In the genomic region with DNA sequence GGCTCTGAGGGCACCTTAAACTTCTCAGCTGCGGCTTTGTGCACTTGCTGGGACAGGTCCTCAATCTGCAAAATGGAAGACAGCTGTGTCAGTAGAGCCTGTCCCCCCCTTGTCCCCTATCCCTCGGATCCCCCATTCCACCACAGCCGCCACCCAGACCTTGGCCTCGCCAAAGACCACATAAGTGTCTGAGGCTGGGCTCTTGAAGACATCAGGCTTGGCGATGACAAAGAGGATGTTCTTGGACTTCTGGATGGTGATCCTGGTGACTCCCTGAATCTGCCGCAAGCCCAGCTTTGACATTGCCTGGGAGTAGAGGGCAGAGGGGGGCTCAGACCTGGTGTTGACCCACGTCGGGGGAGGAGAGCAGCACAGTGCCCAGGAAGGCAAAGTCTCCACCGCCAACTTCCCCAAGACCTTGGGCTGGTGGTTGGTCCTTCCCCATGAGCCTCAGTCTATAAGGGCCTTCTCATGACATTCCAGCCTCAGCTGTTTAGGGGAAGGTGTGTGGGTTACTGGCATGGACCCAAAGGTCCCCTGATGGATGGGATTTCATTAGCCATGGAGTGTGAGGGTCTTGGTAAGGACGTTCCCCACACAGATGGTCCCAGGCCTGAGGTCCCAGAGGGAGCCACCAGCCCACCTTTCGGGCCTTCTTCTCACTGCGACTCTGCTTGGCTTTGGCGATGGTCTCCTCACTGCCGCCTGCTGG, we compare ENCODE assay signal across 18 cellular contexts. TPM values are rescaled to one million over a fixed set of nuclear protein-coding genes. Genes with fewer than 3 reads are reported as not detected.
DNase-seq lines count a peak whose midpoint lies in the region; ATAC-seq and TF ChIP-seq lines count a peak whose summit lies in the region.
"Had no signal": no experiment of that assay in that cellular context is flagged by ENCODE, and none has a peak within 500 bp of the region (broad histone marks: within the 10 kb centered on the region; RNA-seq: fewer than 3 reads in every experiment).

No MANE protein-coding gene starts in this region.

- WGBS in stomach, 5 donors, result 84 to 89% (median 86%) methylated on average over 10 to 14 of the region's 14 CpGs; no CpG with 5 or more reads in 1 of the 5 donors

- no peaks in the 10 kb centered on the region for H3K4me1 Mint-ChIP-seq in stimulated activated naive CD8-positive, alpha-beta T cell treated with anti-CD3 and anti-CD28 coated beads, Interleukin-15, amount 100 ng/mL, for 72 hours
- peaks cover 18% of the 10 kb centered on the region for H3K4me1 Mint-ChIP-seq in T-helper 17 cell

- H3K4me3 ChIP-seq in stomach, result no peak overlapping the region
- H3K4me3 ChIP-seq: esophagus muscularis mucosa, left ventricle myocardium inferior, right atrium auricular region had no signal

- no peak overlapping the region for H3K4me3 Mint-ChIP-seq in stimulated activated naive CD8-positive, alpha-beta T cell treated with anti-CD3 and anti-CD28 coated beads, Interleukin-15, amount 100 ng/mL, for 72 hours
- no peak overlapping the region for H3K4me3 Mint-ChIP-seq in T-helper 17 cell

- H3K9me3 Mint-ChIP-seq in stimulated activated naive CD8-positive, alpha-beta T cell treated with anti-CD3 and anti-CD28 coated beads, Interleukin-15, amount 100 ng/mL, for 72 hours, result no peaks in the 10 kb centered on the region
- H3K9me3 Mint-ChIP-seq: activated naive CD4-positive, alpha-beta T cell treated with anti-CD3 and anti-CD28 coated beads, Interleukin-2, amount 50 U/mL, for 72 hours had no signal

- DNase-seq in stimulated activated naive CD8-positive, alpha-beta T cell treated with anti-CD3 and anti-CD28 coated beads, Interleukin-15, amount 100 ng/mL, for 72 hours, result peak in 1 of 2 donors; percentile 14
- no peak for DNase-seq in stimulated activated naive CD8-positive, alpha-beta T cell treated with anti-CD3 and anti-CD28 coated beads, Interleukin-15, Interleukin-2, amounts not matched to agents 100 U/mL and 50 U/mL, for 24 hours
- DNase-seq in T-helper 17 cell (no peak), mesenteric fat pad (ENCODE audit: low spot score) (peak; percentile 69), LoVo (ENCODE audit: low spot score) (no peak), stomach (no peak)
- DNase-seq: activated CD4-positive, CD25-positive, alpha-beta regulatory T cell; AML-193; DMS 273 treated with DMSO at 0.1 percent for 48 hours; left ventricle myocardium inferior; NCI-H1417 treated with DMSO at 0.1 percent for 48 hours; NCI-H524 treated with DMSO at 0.1 percent for 48 hours; nucleus accumbens had no signal

- no peaks in the 10 kb centered on the region for H3K27me3 Mint-ChIP-seq in stimulated activated naive CD8-positive, alpha-beta T cell treated with anti-CD3 and anti-CD28 coated beads, Interleukin-15, amount 100 ng/mL, for 72 hours
- H3K27me3 Mint-ChIP-seq in T-helper 17 cell, result no peaks in the 10 kb centered on the region

- no peak overlapping the region for H3K27ac ChIP-seq in stomach
- H3K27ac ChIP-seq: left ventricle myocardium inferior, right atrium auricular region had no signal

- H3K9me3 ChIP-seq in T-helper 17 cell (ENCODE audit: control insufficient read depth, low read length, poor library complexity, severe bottlenecking), result no peaks in the 10 kb centered on the region
- H3K9me3 ChIP-seq in stomach, result no peaks in the 10 kb centered on the region
- H3K9me3 ChIP-seq: esophagus muscularis mucosa, left ventricle myocardium inferior, right atrium auricular region had no signal

- peaks cover 10 to 43% (median 21%) of the 10 kb centered on the region in 4 donors for H3K36me3 ChIP-seq in stomach

- TF ChIP-seq POLR2A in stomach (IDR thresholded peaks at IDR 0.05), result no peak

- H3K27ac Mint-ChIP-seq in stimulated activated naive CD8-positive, alpha-beta T cell treated with anti-CD3 and anti-CD28 coated beads, Interleukin-15, amount 100 ng/mL, for 72 hours, result peak overlapping the region; percentile 38 to 84
- no peak overlapping the region for H3K27ac Mint-ChIP-seq in T-helper 17 cell

- H3K27me3 ChIP-seq in stomach, result no peaks in the 10 kb centered on the region
- H3K27me3 ChIP-seq: esophagus muscularis mucosa, right atrium auricular region had no signal

- TF ChIP-seq EP300 in stomach (IDR thresholded peaks at IDR 0.05), result no peak

- H3K4me1 ChIP-seq in stomach, result no peaks in the 10 kb centered on the region
- H3K4me1 ChIP-seq: left ventricle myocardium inferior had no signal

- intact Hi-C loops in stomach (cut with DNase I; ENCODE audit: low total_unique reads), result no loop called here

- TF ChIP-seq CTCF in stomach (IDR thresholded peaks at IDR 0.05), result no peak

- no peak for ATAC-seq in stimulated activated naive CD8-positive, alpha-beta T cell treated with anti-CD3 and anti-CD28 coated beads, Interleukin-15, amount 100 ng/mL, for 72 hours
- no peak for ATAC-seq in stimulated activated naive CD8-positive, alpha-beta T cell treated with anti-CD3 and anti-CD28 coated beads, Interleukin-15, Interleukin-2, amounts not matched to agents 100 U/mL and 50 U/mL, for 24 hours
- ATAC-seq in T-helper 17 cell (peak; percentile 12), GM19452 (IDR thresholded peaks at IDR 0.05; ENCODE audit: unreplicated experiment) (no peak)

- H3K36me3 Mint-ChIP-seq in T-helper 17 cell (ENCODE audit: low read depth), result no peaks in the 10 kb centered on the region
- H3K36me3 Mint-ChIP-seq: activated naive CD4-positive, alpha-beta T cell treated with anti-CD3 and anti-CD28 coated beads, Interleukin-2, amount 50 U/mL, for 72 hours had no signal

RNA-seq across cellular contexts. Expression of a gene that starts 7.7 kb away (rescaled TPM):
- total RNA-seq in T-helper 17 cell, result under 1 TPM; 0.15 to 0.47 TPM
- 6.2 TPM for total RNA-seq in mesenteric fat pad
- total RNA-seq in stomach, result 10 to 100 TPM in 1 of 5 donors, 1 to 10 TPM in 2, under 1 TPM in 2; 0.29 to 24.1 (median 3.0) TPM
- 1 to 10 TPM in 1 of 3 donors, under 1 TPM in 2; 0.76 to 1.2 (median 0.98) TPM for polyA plus RNA-seq in stomach
- total RNA-seq: T-helper 1 cell treated with Interleukin-12 subunit alpha and Interleukin-12 subunit beta and Interleukin-4 antibody, amounts not matched to agents 30 ng/mL and 1 ng/mL, for 36 hours had no signal

RNA-seq across cellular contexts. Expression of a gene that starts 30.4 kb away (rescaled TPM):
- total RNA-seq in T-helper 17 cell (10 to 100 TPM; 63.6 to 85.1 TPM), mesenteric fat pad (49.8 TPM), stomach (100 to 1,000 TPM in 2 of 5 donors, 10 to 100 TPM in 3; 40.8 to 219 (median 79.5) TPM)
- polyA plus RNA-seq in stomach, result 10 to 100 TPM; 31.2 to 45.2 (median 32.2) TPM
